24 cellular contexts compared by ENCODE assay signal in the genomic region with DNA sequence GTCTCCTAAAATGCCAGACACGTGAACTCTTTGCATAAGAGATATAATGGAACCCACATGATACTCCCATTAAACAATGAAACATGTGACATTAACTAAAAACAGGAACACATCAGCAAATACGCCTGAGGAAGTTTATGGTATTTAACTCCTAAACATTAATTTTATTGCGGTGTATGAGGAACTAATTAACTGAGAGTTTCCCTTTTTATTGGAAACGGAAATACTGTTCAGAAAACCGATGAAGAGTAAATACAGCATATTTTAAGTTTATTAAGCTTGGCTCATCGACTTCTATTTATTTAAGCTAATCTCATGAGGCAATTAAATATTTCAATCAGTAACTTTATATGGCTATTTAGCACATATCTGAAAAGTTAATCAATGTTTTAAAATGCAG.
"Had no signal": no experiment of that assay in that cellular context is flagged by ENCODE, and none has a peak within 500 bp of the region (broad histone marks: within the 10 kb centered on the region; RNA-seq: fewer than 3 reads in every experiment).

No MANE protein-coding gene starts in this region.

- H3K27ac ChIP-seq: breast epithelium, esophagus muscularis mucosa, heart right ventricle, left ventricle myocardium inferior, neural progenitor cell, stomach, suprapubic skin, tibial nerve had no signal

- FAIRE-seq: astrocyte, colon, endothelial cell of umbilical vein, kidney, urothelium cell line had no signal

- H3K9ac ChIP-seq: neural progenitor cell had no signal

- H3K27me3 ChIP-seq: breast epithelium, esophagus muscularis mucosa, heart right ventricle, neural progenitor cell, stomach, suprapubic skin, tibial nerve had no signal

- H3K9me3 ChIP-seq: breast epithelium, esophagus muscularis mucosa, left ventricle myocardium inferior, stomach, suprapubic skin, tibial nerve had no signal

- H3K36me3 ChIP-seq: breast epithelium, esophagus muscularis mucosa, heart right ventricle, left ventricle myocardium inferior, stomach, suprapubic skin, tibial nerve had no signal

- DNase-seq: activated CD4-positive, alpha-beta T cell treated with anti-CD3 and anti-CD28 coated beads, Interleukin-2, amount 50 U/mL, for 4 hours; activated CD8-positive, alpha-beta memory T cell treated with anti-CD3 and anti-CD28 coated beads, Interleukin-2, amount 50 U/mL, for 48 hours; activated naive CD4-positive, alpha-beta T cell treated with Interleukin-2 at 50 U/mL for 16 hours; activated naive CD8-positive, alpha-beta T cell treated with anti-CD3 and anti-CD28 coated beads for 36 hours; activated T-cell treated with anti-CD3 and anti-CD28 coated beads, Interleukin-2, amount 50 U/mL, for 4 hours; effector memory CD4-positive, alpha-beta T cell; heart right ventricle; kidney; left ventricle myocardium inferior; naive thymus-derived CD8-positive, alpha-beta T cell; posterior cingulate gyrus; stimulated activated CD4-positive, alpha-beta T cell treated with anti-CD3 and anti-CD28 coated beads, Interleukin-15, amount 100 ng/mL, for 24 hours; stomach; T-helper 9 cell had no signal

- H3K4me3 ChIP-seq: breast epithelium, esophagus muscularis mucosa, heart right ventricle, left ventricle myocardium inferior, neural progenitor cell, smooth muscle cell, stomach, suprapubic skin, tibial nerve had no signal
